ENCODE assay signal across 1 cellular context in the genomic region with DNA sequence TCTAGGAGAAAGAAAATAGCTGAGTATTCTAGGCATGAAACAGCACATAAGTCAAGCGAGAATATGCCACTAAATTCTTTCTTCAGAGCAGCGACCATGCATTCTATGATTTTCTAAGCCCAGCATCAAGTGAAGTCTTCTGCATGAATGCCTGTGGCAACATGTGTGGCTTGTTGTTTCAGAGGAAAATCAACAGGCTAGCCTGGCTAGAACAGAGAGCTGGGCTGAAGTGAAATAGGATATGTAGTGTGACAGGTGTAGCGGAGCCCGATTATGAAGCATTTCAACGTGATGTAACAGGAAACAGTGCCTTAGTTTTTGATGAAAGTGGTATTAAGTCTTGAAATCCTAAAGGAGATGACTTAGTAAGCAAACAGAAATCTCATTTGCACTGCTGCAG.
A peak's percentile ranks its signal among the peaks of the same experiment; 100 is the strongest.
TF ChIP-seq lines count a peak whose summit lies in the region.

No MANE protein-coding gene starts in this region.

TF ChIP-seq in HEK293, 187 proteins besides CTCF, POLR2A, EP300 and RAD21 (continued from another document):
- TF ChIP-seq ZNF629 (tag by site-specific recombination; IDR thresholded peaks at IDR 0.05) = peak; percentile 41; the same call in 1 of the 2 replicates
- TF ChIP-seq, protein P1, sequence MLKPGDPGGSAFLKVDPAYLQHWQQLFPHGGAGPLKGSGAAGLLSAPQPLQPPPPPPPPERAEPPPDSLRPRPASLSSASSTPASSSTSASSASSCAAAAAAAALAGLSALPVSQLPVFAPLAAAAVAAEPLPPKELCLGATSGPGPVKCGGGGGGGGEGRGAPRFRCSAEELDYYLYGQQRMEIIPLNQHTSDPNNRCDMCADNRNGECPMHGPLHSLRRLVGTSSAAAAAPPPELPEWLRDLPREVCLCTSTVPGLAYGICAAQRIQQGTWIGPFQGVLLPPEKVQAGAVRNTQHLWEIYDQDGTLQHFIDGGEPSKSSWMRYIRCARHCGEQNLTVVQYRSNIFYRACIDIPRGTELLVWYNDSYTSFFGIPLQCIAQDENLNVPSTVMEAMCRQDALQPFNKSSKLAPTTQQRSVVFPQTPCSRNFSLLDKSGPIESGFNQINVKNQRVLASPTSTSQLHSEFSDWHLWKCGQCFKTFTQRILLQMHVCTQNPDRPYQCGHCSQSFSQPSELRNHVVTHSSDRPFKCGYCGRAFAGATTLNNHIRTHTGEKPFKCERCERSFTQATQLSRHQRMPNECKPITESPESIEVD (tag by site-specific recombination; IDR thresholded peaks at IDR 0.05) = peak; percentile 52
